ENCODE assay signal across 8 cellular contexts in genomic region chr2:47043142-47043890, GRCh38.
DNase-seq lines count a peak whose midpoint lies in the region; ATAC-seq, FAIRE-seq and TF ChIP-seq lines count a peak whose summit lies in the region.

No MANE protein-coding gene starts in this region.

- no peaks in the 10 kb centered on the region for H4K20me1 ChIP-seq in H1 (replicated peaks in 1 of 2; ENCODE audit: control insufficient read depth in 1 of 2, insufficient read depth in 2 of 2, low read length in 2 of 2)

- H3K4me2 ChIP-seq in H1 (ENCODE audit: insufficient read depth in 1 of 2, low read depth in 2 of 2, low read length in 2 of 2) = no peak overlapping the region

- H3K23ac ChIP-seq in H1 (ENCODE audit: insufficient read length) = no peak overlapping the region

- no peak overlapping the region for H2AFZ ChIP-seq in H1 (ENCODE audit: low read length)

- peak overlapping the region; percentile 78 for H2BK5ac ChIP-seq in H1 (ENCODE audit: low read depth, low read length)

- no peak overlapping the region for H2BK15ac ChIP-seq in H1 (ENCODE audit: low read length)

- TF ChIP-seq EP300 in H1 (IDR thresholded peaks at IDR 0.05; ENCODE audit: borderline replicate concordance in 1 of 2, low read depth in 2 of 2, low read length in 2 of 2) = no peak

- H3K4ac ChIP-seq in H1 (replicated peaks; ENCODE audit: insufficient read length, low read depth, low read length) = peak overlapping the region; percentile 48

- H2BK120ac ChIP-seq in H1 (replicated peaks; ENCODE audit: low read depth, low read length) = no peak overlapping the region

- intact Hi-C loops in mucosa of descending colon (cut with DNase I, micrococcal nuclease) = no loop called here

- 84% methylated on average over 8 of the region's 8 CpGs; no CpG with 5 or more reads in 1 of the 2 experiments for WGBS in H1 (ENCODE audit: extremely low coverage in 1 of 2, insufficient coverage in 1 of 2, insufficient read length in 1 of 2, insufficient replicate concordance in 2 of 2, low coverage in 1 of 2, low lambda C conversion rate in 2 of 2, missing lambda C conversion rate in 1 of 2), 2 experiments

- TF ChIP-seq RAD21 in H1 (IDR thresholded peaks at IDR 0.05 in 1 of 2, conservative IDR thresholded peaks at IDR 0.05 in 1 of 2; ENCODE audit: low read depth in 2 of 2, low read length in 2 of 2) = peak; percentile 34 to 42

- H3K9me3 ChIP-seq in H1 (ENCODE audit: insufficient read depth in 2 of 2, low read depth in 1 of 2, low read length in 1 of 2) (no peaks in the 10 kb centered on the region), mucosa of descending colon (no peaks in the 10 kb centered on the region)

- no peak overlapping the region for H3K14ac ChIP-seq in H1 (ENCODE audit: insufficient read length)

- H4K8ac ChIP-seq in H1 (ENCODE audit: extremely low read depth, insufficient read depth, low read length) = no peak overlapping the region

- H3K79me1 ChIP-seq in H1 (ENCODE audit: low read depth, low read length) = no peaks in the 10 kb centered on the region; the same call in 1 of the 2 replicates

- H3K79me2 ChIP-seq in H1 (ENCODE audit: control insufficient read depth in 1 of 2, insufficient read depth in 2 of 2, low read length in 2 of 2) = no peaks in the 10 kb centered on the region

- peak overlapping the region; percentile 61 for H4K91ac ChIP-seq in H1 (replicated peaks; ENCODE audit: insufficient read length, low read length)

- no peak for FAIRE-seq in H1 (lab: Jason Lieb, UNC)

- peak overlapping the region; percentile 68 for H2BK12ac ChIP-seq in H1 (ENCODE audit: low read depth, low read length)

- H3K9ac ChIP-seq in H1 (replicated peaks in 1 of 4; ENCODE audit: extremely low read depth in 1 of 4, low read depth in 3 of 4, low read length in 3 of 4) = no peak overlapping the region

- peak; percentile 27 for ATAC-seq in mucosa of descending colon
- no peak for ATAC-seq in HG02759 (IDR thresholded peaks at IDR 0.05; ENCODE audit: unreplicated experiment)
- ATAC-seq in GM18870 (IDR thresholded peaks at IDR 0.05; ENCODE audit: unreplicated experiment) = no peak
- ATAC-seq in GM21381 (IDR thresholded peaks at IDR 0.05; ENCODE audit: unreplicated experiment) = no peak

- CTCF ChIA-PET in H1 (lab: Charles Lee; ENCODE audit: partially characterized antibody) = interaction anchor here (0.8 to 1.8 kb wide), 10 partner anchors 13 to 280 kb away, joined by 3 to 6 read pairs (median 4); no protein-coding TSS in a partner anchor

- H3K4me1 ChIP-seq in H1 (replicated peaks in 1 of 4; ENCODE audit: control insufficient read depth in 3 of 4, insufficient read depth in 4 of 4, low read length in 3 of 4) = peaks cover 0 to 16% (median 8%) of the 10 kb centered on the region in 4 experiments; a peak in 6 of 7 replicates
- peaks cover 4% of the 10 kb centered on the region for H3K4me1 ChIP-seq in mucosa of descending colon (ENCODE audit: low read depth)

- no peak overlapping the region for H3K4me3 ChIP-seq in H1 (ENCODE audit: extremely low read depth in 1 of 4, insufficient read depth in 2 of 4, low read depth in 3 of 4, low read length in 4 of 4)
- H3K4me3 ChIP-seq in mucosa of descending colon = no peak overlapping the region

- no peak overlapping the region; the same call in 1 of the 2 replicates for H2AK5ac ChIP-seq in H1 (ENCODE audit: low read depth, low read length)

- H3K27me3 ChIP-seq in H1 (replicated peaks in 1 of 4; ENCODE audit: control insufficient read depth in 3 of 4, extremely low read depth in 1 of 4, insufficient read depth in 3 of 4, low read length in 3 of 4) = no peaks in the 10 kb centered on the region

- DNase-seq in DMS53 treated with DMSO at 0.1 percent for 48 hours (lab: John Stamatoyannopoulos, UW; ENCODE audit: unreplicated experiment) = peak; percentile 10
- DNase-seq in NCI-H524 treated with DMSO at 0.1 percent for 48 hours (lab: John Stamatoyannopoulos, UW) = peak; percentile 24
- peak in 1 of 2 experiments; percentile 52 for DNase-seq in H1 (ENCODE audit: low read depth in 1 of 2, low spot score in 2 of 2)
- DNase-seq in mucosa of descending colon = no peak
- no peak for DNase-seq in medulla oblongata (ENCODE audit: extremely low spot score)

- H4K5ac ChIP-seq in H1 (ENCODE audit: insufficient read length, low read depth, low read length) = no peak overlapping the region

- POLR2A ChIA-PET in H1 (lab: Charles Lee; ENCODE audit: partially characterized antibody) = interaction anchor here (1.8 kb wide), 1 partner anchor 26 kb away, joined by 6 read pairs; no protein-coding TSS in a partner anchor

- H3K23me2 ChIP-seq in H1 (ENCODE audit: low read depth, low read length) = 0 out of 2 replicates have a peak, but pooled peaks cover 1% of the 10 kb centered on the region

- H3K56ac ChIP-seq in H1 (replicated peaks; ENCODE audit: insufficient read length, low read depth, low read length) = no peak overlapping the region

- peaks cover 0 to 3% (median 0%) of the 10 kb centered on the region in 4 experiments; a peak in 1 of 8 replicates for H3K36me3 ChIP-seq in H1 (ENCODE audit: control insufficient read depth in 2 of 4, insufficient read depth in 4 of 4, low read length in 3 of 4)
- no peaks in the 10 kb centered on the region for H3K36me3 ChIP-seq in mucosa of descending colon (ENCODE audit: low read depth)

- no peak overlapping the region for H2BK20ac ChIP-seq in H1 (ENCODE audit: low read length)

- H3K18ac ChIP-seq in H1 (ENCODE audit: extremely low read depth, low read length) = peak overlapping the region; percentile 48; the same call in 1 of the 2 replicates

- TF ChIP-seq CTCF in H1 (IDR thresholded peaks at IDR 0.05; ENCODE audit: control extremely low read depth in 1 of 3, insufficient read depth in 1 of 3, low read depth in 1 of 3, low read length in 3 of 3) = peak in 2 of 3 experiments; percentile 1 to 13; a peak in 2 of 4 replicates
- TF ChIP-seq CTCF in mucosa of descending colon (IDR thresholded peaks at IDR 0.05) = no peak

- no peak overlapping the region for H3K27ac ChIP-seq in H1 (ENCODE audit: low read depth, low read length)

- no peak for TF ChIP-seq POLR2A in H1 (IDR thresholded peaks at IDR 0.05; ENCODE audit: control extremely low read depth in 1 of 2, low read depth in 2 of 2, low read length in 2 of 2)

TF ChIP-seq in H1, 55 proteins besides CTCF, POLR2A, EP300 and RAD21:
- TF ChIP-seq TEAD4 (IDR thresholded peaks at IDR 0.05; ENCODE audit: low read depth, low read length) (no peak), JUND (IDR thresholded peaks at IDR 0.05; ENCODE audit: low read length) (0 out of 2 replicates have a peak, but pooled peaks have one; percentile 48), PHF8 (conservative IDR thresholded peaks at IDR 0.05; ENCODE audit: low read depth, low read length) (no peak)

Comparison
In these comparisons a context has a peak if more than half of its experiments do, and no peak if none do; other contexts are left out.
1. DNase-seq: peak in DMS53 treated with DMSO at 0.1 percent for 48 hours (single experiment) and NCI-H524 treated with DMSO at 0.1 percent for 48 hours (single experiment); none in mucosa of descending colon (0 of 3) and medulla oblongata (single experiment).